ENCODE assay signal across 8 cellular contexts in the genomic region with DNA sequence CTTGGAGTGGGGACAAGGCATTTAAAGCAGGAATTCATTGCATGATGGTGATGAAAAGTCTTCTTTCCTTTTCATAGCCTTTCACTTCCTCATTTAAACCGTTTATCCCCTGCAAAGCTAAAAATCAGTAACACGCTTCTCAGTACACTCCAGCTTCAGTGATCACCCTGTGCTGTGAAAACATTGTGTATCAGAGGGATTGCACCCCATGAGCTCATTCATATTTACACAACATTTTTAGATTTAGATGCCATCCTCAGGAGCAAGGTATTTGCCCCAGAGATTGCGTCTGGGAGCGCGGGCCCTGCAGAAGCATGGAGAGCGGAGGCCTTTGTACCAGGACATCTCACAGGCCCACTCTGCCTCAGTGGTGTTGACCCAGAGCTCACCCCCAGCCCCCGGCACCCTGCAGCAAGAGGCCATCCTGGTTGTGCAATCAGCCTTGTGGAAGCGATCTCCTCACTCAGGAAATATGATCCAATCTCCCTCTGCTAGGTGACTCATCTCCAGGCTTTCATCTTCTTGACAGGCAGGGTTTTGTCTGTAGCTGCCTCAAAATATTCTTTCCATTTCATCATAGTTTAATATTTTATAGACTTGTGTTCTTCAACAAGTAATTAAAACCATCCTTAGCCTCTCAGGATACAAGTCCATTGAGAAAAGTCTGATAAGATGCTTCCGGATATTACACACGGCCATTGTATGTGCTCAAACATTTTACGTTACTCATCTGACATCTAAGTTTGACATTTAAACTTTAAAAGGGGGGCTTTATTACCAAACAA. TPM values are rescaled to one million over a fixed set of nuclear protein-coding genes. Genes with fewer than 3 reads are reported as not detected.
A peak's percentile ranks its signal among the peaks of the same experiment; 100 is the strongest.
DNase-seq lines count a peak whose midpoint lies in the region; ATAC-seq and TF ChIP-seq lines count a peak whose summit lies in the region.
"Had no signal": no experiment of that assay in that cellular context is flagged by ENCODE, and none has a peak within 500 bp of the region (broad histone marks: within the 10 kb centered on the region; RNA-seq: fewer than 3 reads in every experiment).

No MANE protein-coding gene starts in this region.

- no peaks in the 10 kb centered on the region for H3K36me3 Mint-ChIP-seq in type B pancreatic cell

- no peak for TF ChIP-seq CTCF in type B pancreatic cell (conservative IDR thresholded peaks at IDR 0.05)

- H3K27me3 Mint-ChIP-seq in type B pancreatic cell = no peaks in the 10 kb centered on the region

- H3K27ac Mint-ChIP-seq in type B pancreatic cell = peak overlapping the region; percentile 16

- CTCF ChIA-PET in HEK293T (lab: Yijun Ruan, JAX) = no interaction called here

- H3K4me3 Mint-ChIP-seq in type B pancreatic cell = no peak overlapping the region

- ATAC-seq in HG02973 (IDR thresholded peaks at IDR 0.05; ENCODE audit: unreplicated experiment) = no peak

- DNase-seq in HEK293T (ENCODE audit: extremely low spot score) (no peak), SIG-M5 treated with dmso at 0.1 percent for 504 hours (lab: John Stamatoyannopoulos, UW; ENCODE audit: unreplicated experiment) (peak; percentile 94), foreskin melanocyte (peak; percentile 86), type B pancreatic cell (ENCODE audit: extremely low spot score, unreplicated experiment) (no peak), NCI-H1436 treated with DMSO at 0.1 percent for 48 hours (lab: John Stamatoyannopoulos, UW) (no peak), occipital lobe (lab: John Stamatoyannopoulos, UW) (no peak)
- DNase-seq: MM.1S had no signal

- POLR2A ChIA-PET in HEK293T (lab: Yijun Ruan, JAX) = no interaction called here

- H3K4me1 Mint-ChIP-seq in type B pancreatic cell (ENCODE audit: unreplicated experiment) = peaks cover 16% of the 10 kb centered on the region

- peaks cover 4% of the 10 kb centered on the region for H3K9me3 Mint-ChIP-seq in type B pancreatic cell

TF ChIP-seq in HEK293T, 16 proteins besides CTCF, POLR2A, EP300 and RAD21:
- TF ChIP-seq FOXM1 (IDR thresholded peaks at IDR 0.05; ENCODE audit: borderline replicate concordance) = no peak
- TF ChIP-seq, protein P1, sequence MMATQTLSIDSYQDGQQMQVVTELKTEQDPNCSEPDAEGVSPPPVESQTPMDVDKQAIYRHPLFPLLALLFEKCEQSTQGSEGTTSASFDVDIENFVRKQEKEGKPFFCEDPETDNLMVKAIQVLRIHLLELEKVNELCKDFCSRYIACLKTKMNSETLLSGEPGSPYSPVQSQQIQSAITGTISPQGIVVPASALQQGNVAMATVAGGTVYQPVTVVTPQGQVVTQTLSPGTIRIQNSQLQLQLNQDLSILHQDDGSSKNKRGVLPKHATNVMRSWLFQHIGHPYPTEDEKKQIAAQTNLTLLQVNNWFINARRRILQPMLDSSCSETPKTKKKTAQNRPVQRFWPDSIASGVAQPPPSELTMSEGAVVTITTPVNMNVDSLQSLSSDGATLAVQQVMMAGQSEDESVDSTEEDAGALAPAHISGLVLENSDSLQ (IDR thresholded peaks at IDR 0.05) = peak; percentile 16; the same call in 1 of the 2 replicates
TF ChIP-seq in HEK293T: peak in this region for 1.

RNA-seq across cellular contexts. Expression of gene THBS2, which starts 38.9 kb away (rescaled TPM):
- total RNA-seq in type B pancreatic cell (ENCODE audit: low replicate concordance) (0.40 and 4.2 TPM in 2 replicates), occipital lobe (15.8 TPM)

Comparison
In these comparisons a context has a peak if more than half of its experiments do, and no peak if none do; other contexts are left out.
1. DNase-seq: peak in SIG-M5 treated with dmso at 0.1 percent for 504 hours (single experiment) and foreskin melanocyte (single experiment); none in HEK293T (single experiment), type B pancreatic cell (single experiment), NCI-H1436 treated with DMSO at 0.1 percent for 48 hours (single experiment) and occipital lobe (single experiment).